Comparison of ENCODE assay signal across 9 cellular contexts in the genomic region with DNA sequence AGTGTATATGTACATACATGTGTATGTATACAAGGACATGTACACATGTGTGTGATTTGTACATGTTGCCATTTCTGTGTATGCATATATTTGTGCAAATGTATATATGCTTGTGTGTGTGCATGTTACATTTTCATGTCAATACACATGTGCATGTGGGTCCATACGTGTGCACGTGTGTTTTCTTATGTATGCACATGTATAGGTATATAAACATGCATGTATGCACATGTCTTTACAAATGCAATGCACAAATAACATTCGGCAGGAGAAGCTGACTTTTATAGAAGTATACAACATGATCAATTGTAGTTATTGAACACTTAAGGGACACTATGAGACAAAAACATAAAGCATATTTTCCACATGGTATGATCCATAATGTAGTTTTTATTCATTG.
"Had no signal": no experiment of that assay in that cellular context is flagged by ENCODE, and none has a peak within 500 bp of the region (broad histone marks: within the 10 kb centered on the region; RNA-seq: fewer than 3 reads in every experiment).

No MANE protein-coding gene starts in this region.

- H3K4me1 ChIP-seq: HAP-1 had no signal

- H3K4me3 ChIP-seq: GM23338, HAP-1, K562 had no signal

- FAIRE-seq: H1, K562 had no signal

- ATAC-seq: GM23338, HCT116, K562 had no signal

- H3K4me2 ChIP-seq: GM23338 had no signal

- DNase-seq: H7, HFFc6, IMR-90, KG1 had no signal
